8 cellular contexts compared by ENCODE assay signal in genomic region chr17:39676198-39676819, GRCh38. TPM values are rescaled to one million over a fixed set of nuclear protein-coding genes. Genes with fewer than 3 reads are reported as not detected.
DNase-seq lines count a peak whose midpoint lies in the region; ATAC-seq, FAIRE-seq and TF ChIP-seq lines count a peak whose summit lies in the region.
"Had no signal": no experiment of that assay in that cellular context is flagged by ENCODE, and none has a peak within 500 bp of the region (broad histone marks: within the 10 kb centered on the region; RNA-seq: fewer than 3 reads in every experiment).

No MANE protein-coding gene starts in this region.

- peaks cover 52% of the 10 kb centered on the region for H3K4me1 Mint-ChIP-seq in activated T-helper 1 cell treated with anti-CD3 and anti-CD28 coated beads, Interleukin-12 subunit alpha, Interleukin-12 subunit beta, Interleukin-2, Interleukin-4 antibody, amounts not matched to agents 30 ng/mL and 10 ng/mL and 1 ng/mL, durations not matched to agents 14 hours and 24 hours and 36 hours (ENCODE audit: low read depth)

- peaks cover 16% of the 10 kb centered on the region for H3K36me3 Mint-ChIP-seq in activated T-helper 1 cell treated with anti-CD3 and anti-CD28 coated beads, Interleukin-12 subunit alpha, Interleukin-12 subunit beta, Interleukin-2, Interleukin-4 antibody, amounts not matched to agents 30 ng/mL and 10 ng/mL and 1 ng/mL, durations not matched to agents 14 hours and 24 hours and 36 hours (ENCODE audit: low read depth)

- H3K27ac Mint-ChIP-seq in activated T-helper 1 cell treated with anti-CD3 and anti-CD28 coated beads, Interleukin-12 subunit alpha, Interleukin-12 subunit beta, Interleukin-2, Interleukin-4 antibody, amounts not matched to agents 30 ng/mL and 10 ng/mL and 1 ng/mL, durations not matched to agents 14 hours and 24 hours and 36 hours = peak overlapping the region; percentile 35

- peak; percentile 46 for DNase-seq in GM18507 (ENCODE audit: extremely low spot score, insufficient read length, low read depth)
- DNase-seq in NCI-H187 treated with DMSO at 0.1 percent for 48 hours (lab: John Stamatoyannopoulos, UW) = peak; percentile 43
- DNase-seq in activated T-helper 1 cell treated with anti-CD3 and anti-CD28 coated beads, Interleukin-12 subunit alpha, Interleukin-12 subunit beta, Interleukin-2, Interleukin-4 antibody, amounts not matched to agents 30 ng/mL and 10 ng/mL and 1 ng/mL, durations not matched to agents 14 hours and 24 hours and 36 hours (ENCODE audit: low spot score) = peak; percentile 33
- DNase-seq in lung (ENCODE audit: low spot score) = peak; percentile 79
- peak; percentile 81 for DNase-seq in ureter (ENCODE audit: low spot score)
- DNase-seq in GM03348 (ENCODE audit: low spot score) = no peak
- DNase-seq in posterior vena cava (ENCODE audit: low spot score) = no peak

- H3K36me3 ChIP-seq in lung (ENCODE audit: control insufficient read depth in 2 of 2, insufficient read depth in 2 of 2, low read length in 2 of 2) = peaks cover 0 to 5% of the 10 kb centered on the region in 2 donors

- 27 to 33% methylated on average over 7 of the region's 7 CpGs for WGBS in lung, 2 donors

- FAIRE-seq in GM18507 (lab: Jason Lieb, UNC) = peak; percentile 90

- peaks cover 19% of the 10 kb centered on the region in 2 donors for H3K4me1 ChIP-seq in lung (ENCODE audit: control insufficient read depth in 2 of 2, insufficient read depth in 2 of 2, low read length in 2 of 2)

- ATAC-seq in lung (ENCODE audit: insufficient read depth, low FRiP score) = peak; percentile 35

- no peaks in the 10 kb centered on the region for H3K9me3 Mint-ChIP-seq in activated T-helper 1 cell treated with anti-CD3 and anti-CD28 coated beads, Interleukin-12 subunit alpha, Interleukin-12 subunit beta, Interleukin-2, Interleukin-4 antibody, amounts not matched to agents 30 ng/mL and 10 ng/mL and 1 ng/mL, durations not matched to agents 14 hours and 24 hours and 36 hours

- TF ChIP-seq CTCF in lung (IDR thresholded peaks at IDR 0.05; ENCODE audit: control extremely low read depth, extremely low read depth) = no peak

- no peak overlapping the region for H3K4me3 ChIP-seq in lung

- intact Hi-C loops in activated T-helper 1 cell treated with anti-CD3 and anti-CD28 coated beads, Interleukin-12 subunit alpha, Interleukin-12 subunit beta, Interleukin-2, Interleukin-4 antibody, amounts not matched to agents 30 ng/mL and 10 ng/mL and 1 ng/mL, durations not matched to agents 14 hours and 24 hours and 36 hours (cut with micrococcal nuclease) = no loop called here
- intact Hi-C loops in posterior vena cava (cut with DNase I) = no loop called here

- no peaks in the 10 kb centered on the region for H3K9me3 ChIP-seq in lung (ENCODE audit: control insufficient read depth in 2 of 2, insufficient read depth in 1 of 2, low read length in 1 of 2)

- H3K27me3 ChIP-seq in lung (ENCODE audit: control insufficient read depth, insufficient read depth) = no peaks in the 10 kb centered on the region

- H3K27me3 Mint-ChIP-seq in activated T-helper 1 cell treated with anti-CD3 and anti-CD28 coated beads, Interleukin-12 subunit alpha, Interleukin-12 subunit beta, Interleukin-2, Interleukin-4 antibody, amounts not matched to agents 30 ng/mL and 10 ng/mL and 1 ng/mL, durations not matched to agents 14 hours and 24 hours and 36 hours (ENCODE audit: insufficient read depth) = peaks cover 6% of the 10 kb centered on the region

- no peak overlapping the region for H3K4me3 Mint-ChIP-seq in activated T-helper 1 cell treated with anti-CD3 and anti-CD28 coated beads, Interleukin-12 subunit alpha, Interleukin-12 subunit beta, Interleukin-2, Interleukin-4 antibody, amounts not matched to agents 30 ng/mL and 10 ng/mL and 1 ng/mL, durations not matched to agents 14 hours and 24 hours and 36 hours

- H3K27ac ChIP-seq in lung (ENCODE audit: low read depth in 1 of 2, low read length in 1 of 2) = peak overlapping the region; percentile 8 to 87

RNA-seq across cellular contexts. Expression of gene PNMT, which starts 8.1 kb away (rescaled TPM):
- not detected in 2 replicates for total RNA-seq in activated T-helper 1 cell treated with anti-CD3 and anti-CD28 coated beads, Interleukin-12 subunit alpha, Interleukin-12 subunit beta, Interleukin-2, Interleukin-4 antibody, amounts not matched to agents 30 ng/mL and 10 ng/mL and 1 ng/mL, durations not matched to agents 14 hours and 24 hours and 36 hours
- total RNA-seq in lung (1 to 10 TPM; 1.9 to 4.3 TPM), ureter (7.1 TPM), posterior vena cava (1 to 10 TPM in 1 of 2 donors, under 1 TPM in 1; 0.62 to 3.1 TPM)
- 1 to 10 TPM; 2.9 to 4.1 TPM for polyA plus RNA-seq in lung
- total RNA-seq: fibroblast of villous mesenchyme had no signal

RNA-seq across cellular contexts. Expression of gene TCAP, which starts 11.2 kb away (rescaled TPM):
- 0.96 and 1.4 TPM in 2 replicates for total RNA-seq in activated T-helper 1 cell treated with anti-CD3 and anti-CD28 coated beads, Interleukin-12 subunit alpha, Interleukin-12 subunit beta, Interleukin-2, Interleukin-4 antibody, amounts not matched to agents 30 ng/mL and 10 ng/mL and 1 ng/mL, durations not matched to agents 14 hours and 24 hours and 36 hours
- 1 to 10 TPM in 1 of 2 donors, under 1 TPM in 1; 0.82 to 1.3 TPM for total RNA-seq in lung
- polyA plus RNA-seq in lung = 1 to 10 TPM; 1.2 to 1.4 TPM
- total RNA-seq in ureter = 0.81 TPM
- 1 to 10 TPM in 1 of 2 donors, under 1 TPM in 1; 0.81 to 1.0 TPM for total RNA-seq in posterior vena cava
- total RNA-seq: fibroblast of villous mesenchyme had no signal

RNA-seq across cellular contexts. Expression of gene PGAP3, which starts 11.5 kb away (rescaled TPM):
- 14.4 and 16.9 TPM in 2 replicates for total RNA-seq in activated T-helper 1 cell treated with anti-CD3 and anti-CD28 coated beads, Interleukin-12 subunit alpha, Interleukin-12 subunit beta, Interleukin-2, Interleukin-4 antibody, amounts not matched to agents 30 ng/mL and 10 ng/mL and 1 ng/mL, durations not matched to agents 14 hours and 24 hours and 36 hours
- total RNA-seq in lung = 10 to 100 TPM; 17.0 to 39.7 TPM
- 10 to 100 TPM; 15.9 to 35.8 TPM for polyA plus RNA-seq in lung
- 56.9 TPM for total RNA-seq in ureter
- total RNA-seq in posterior vena cava = 10 to 100 TPM; 12.0 to 12.3 TPM

RNA-seq across cellular contexts. Expression of gene ERBB2, which starts 23.6 kb away (rescaled TPM):
- total RNA-seq in activated T-helper 1 cell treated with anti-CD3 and anti-CD28 coated beads, Interleukin-12 subunit alpha, Interleukin-12 subunit beta, Interleukin-2, Interleukin-4 antibody, amounts not matched to agents 30 ng/mL and 10 ng/mL and 1 ng/mL, durations not matched to agents 14 hours and 24 hours and 36 hours = 2.5 and 3.0 TPM in 2 replicates
- total RNA-seq in lung (100 to 1,000 TPM; 119 to 130 TPM), ureter (278 TPM), posterior vena cava (10 to 100 TPM; 33.0 to 42.8 TPM)
- 10 to 100 TPM; 32.2 to 40.1 TPM for polyA plus RNA-seq in lung

RNA-seq across cellular contexts. Expression of gene STARD3, which starts 39.4 kb away (rescaled TPM):
- total RNA-seq in activated T-helper 1 cell treated with anti-CD3 and anti-CD28 coated beads, Interleukin-12 subunit alpha, Interleukin-12 subunit beta, Interleukin-2, Interleukin-4 antibody, amounts not matched to agents 30 ng/mL and 10 ng/mL and 1 ng/mL, durations not matched to agents 14 hours and 24 hours and 36 hours = 54.7 and 65.3 TPM in 2 replicates
- 10 to 100 TPM; 27.4 to 63.4 TPM for total RNA-seq in lung
- polyA plus RNA-seq in lung = 10 to 100 TPM; 66.3 to 79.7 TPM
- 64.4 TPM for total RNA-seq in ureter
- 10 to 100 TPM; 32.8 to 35.4 TPM for total RNA-seq in posterior vena cava

Comparison
In these comparisons a context has a peak if more than half of its experiments do, and no peak if none do; other contexts are left out.
1. DNase-seq: peak in GM18507 (single experiment), NCI-H187 treated with DMSO at 0.1 percent for 48 hours (single experiment), activated T-helper 1 cell treated with anti-CD3 and anti-CD28 coated beads, Interleukin-12 subunit alpha, Interleukin-12 subunit beta, Interleukin-2, Interleukin-4 antibody, amounts not matched to agents 30 ng/mL and 10 ng/mL and 1 ng/mL, durations not matched to agents 14 hours and 24 hours and 36 hours (single experiment), lung (single experiment) and ureter (single experiment); none in GM03348 (single experiment) and posterior vena cava (single experiment).